25 cellular contexts compared by ENCODE assay signal in genomic region chr3:114887806-114888205, GRCh38.
"Had no signal": no experiment of that assay in that cellular context is flagged by ENCODE, and none has a peak within 500 bp of the region (broad histone marks: within the 10 kb centered on the region; RNA-seq: fewer than 3 reads in every experiment).

No MANE protein-coding gene starts in this region.

- DNase-seq: activated CD4-positive, alpha-beta T cell treated with anti-CD3 and anti-CD28 coated beads for 4 hours; activated CD4-positive, alpha-beta T cell treated with anti-CD3 and anti-CD28 coated beads, Interleukin-2, amount 50 U/mL, for 48 hours; activated CD4-positive, CD25-positive, alpha-beta regulatory T cell; activated naive CD4-positive, alpha-beta T cell treated with Interleukin-2 at 50 U/mL for 16 hours; activated naive CD8-positive, alpha-beta T cell treated with anti-CD3 and anti-CD28 coated beads, Interleukin-2, amount 10 ng/mL, durations not matched to agents 7 days and 5 days; activated T-cell treated with anti-CD3 and anti-CD28 coated beads, Interleukin-2, amount 50 U/mL, for 48 hours; amygdala; effector CD4-positive, alpha-beta T cell; foreskin keratinocyte; left colon; lower lobe of right lung; mesendoderm; mucosa of descending colon; stimulated activated CD4-positive, alpha-beta T cell treated with anti-CD3 and anti-CD28 coated beads, Interleukin-15, amount 100 ng/mL, for 24 hours; stomach; trophoblast cell; uterus had no signal

- H3K36me3 ChIP-seq: cardiac muscle cell, lower lobe of right lung, stomach, uterus had no signal

- H3K4me1 ChIP-seq: foreskin keratinocyte, lower lobe of right lung, uterus had no signal

- FAIRE-seq: keratinocyte had no signal

- H3K4me1 Mint-ChIP-seq: activated naive CD8-positive, alpha-beta T cell treated with anti-CD3 and anti-CD28 coated beads, Interleukin-2, amount 10 ng/mL, durations not matched to agents 7 days and 5 days; neural crest cell; stimulated activated memory B cell treated with anti-CD40 and anti-IgM and Interleukin-4, amounts not matched to agents 10 μg/mL and 1 μg/mL and 100 μg/mL, for 72 hours had no signal

- ATAC-seq: foreskin keratinocyte; left colon; lower lobe of right lung; mucosa of descending colon; sciatic nerve; stimulated activated memory B cell treated with anti-CD40 and anti-IgM and Interleukin-4, amounts not matched to agents 10 μg/mL and 1 μg/mL and 100 μg/mL, for 72 hours had no signal

- H3K4me3 Mint-ChIP-seq: activated naive CD8-positive, alpha-beta T cell treated with anti-CD3 and anti-CD28 coated beads, Interleukin-2, amount 10 ng/mL, durations not matched to agents 7 days and 5 days; dendritic cell treated with granulocyte-macrophage colony-stimulating factor and Interleukin-4, amounts not matched to agents 40 ng/mL and 50 ng/mL, for 4 days; neural crest cell; stimulated activated memory B cell treated with anti-CD40 and anti-IgM and Interleukin-4, amounts not matched to agents 10 μg/mL and 1 μg/mL and 100 μg/mL, for 72 hours; T-helper 1 cell treated with Interleukin-12 subunit alpha and Interleukin-12 subunit beta and Interleukin-4 antibody, amounts not matched to agents 30 μg/mL and 1 μg/mL, for 36 hours had no signal

- H3K27ac Mint-ChIP-seq: activated naive CD8-positive, alpha-beta T cell treated with anti-CD3 and anti-CD28 coated beads, Interleukin-2, amount 10 ng/mL, durations not matched to agents 7 days and 5 days; dendritic cell treated with granulocyte-macrophage colony-stimulating factor and Interleukin-4, amounts not matched to agents 40 ng/mL and 50 ng/mL, for 4 days; stimulated activated memory B cell treated with anti-CD40 and anti-IgM and Interleukin-4, amounts not matched to agents 10 μg/mL and 1 μg/mL and 100 μg/mL, for 72 hours; T-helper 1 cell treated with Interleukin-12 subunit alpha and Interleukin-12 subunit beta and Interleukin-4 antibody, amounts not matched to agents 30 μg/mL and 1 μg/mL, for 36 hours had no signal

- H3K27me3 ChIP-seq: cardiac muscle cell, foreskin keratinocyte, stomach, uterus had no signal

- H3K4me2 ChIP-seq: smooth muscle cell had no signal

- H3K9me3 ChIP-seq: lower lobe of right lung, mucosa of descending colon, stomach, uterus had no signal

- H3K9me3 Mint-ChIP-seq: activated naive CD8-positive, alpha-beta T cell treated with anti-CD3 and anti-CD28 coated beads, Interleukin-2, amount 10 ng/mL, durations not matched to agents 7 days and 5 days; dendritic cell treated with granulocyte-macrophage colony-stimulating factor and Interleukin-4, amounts not matched to agents 40 ng/mL and 50 ng/mL, for 4 days; neural crest cell; stimulated activated memory B cell treated with anti-CD40 and anti-IgM and Interleukin-4, amounts not matched to agents 10 μg/mL and 1 μg/mL and 100 μg/mL, for 72 hours; T-helper 1 cell treated with Interleukin-12 subunit alpha and Interleukin-12 subunit beta and Interleukin-4 antibody, amounts not matched to agents 30 μg/mL and 1 μg/mL, for 36 hours had no signal

- H3K4me3 ChIP-seq: cardiac muscle cell, lower lobe of right lung, mucosa of descending colon, smooth muscle cell, stomach, uterus had no signal

- H3K27ac ChIP-seq: cardiac muscle cell, foreskin keratinocyte, lower lobe of right lung, stomach, uterus had no signal

- H3K27me3 Mint-ChIP-seq: activated naive CD8-positive, alpha-beta T cell treated with anti-CD3 and anti-CD28 coated beads, Interleukin-2, amount 10 ng/mL, durations not matched to agents 7 days and 5 days; dendritic cell treated with granulocyte-macrophage colony-stimulating factor and Interleukin-4, amounts not matched to agents 40 ng/mL and 50 ng/mL, for 4 days; stimulated activated memory B cell treated with anti-CD40 and anti-IgM and Interleukin-4, amounts not matched to agents 10 μg/mL and 1 μg/mL and 100 μg/mL, for 72 hours had no signal
